In the genomic region with DNA sequence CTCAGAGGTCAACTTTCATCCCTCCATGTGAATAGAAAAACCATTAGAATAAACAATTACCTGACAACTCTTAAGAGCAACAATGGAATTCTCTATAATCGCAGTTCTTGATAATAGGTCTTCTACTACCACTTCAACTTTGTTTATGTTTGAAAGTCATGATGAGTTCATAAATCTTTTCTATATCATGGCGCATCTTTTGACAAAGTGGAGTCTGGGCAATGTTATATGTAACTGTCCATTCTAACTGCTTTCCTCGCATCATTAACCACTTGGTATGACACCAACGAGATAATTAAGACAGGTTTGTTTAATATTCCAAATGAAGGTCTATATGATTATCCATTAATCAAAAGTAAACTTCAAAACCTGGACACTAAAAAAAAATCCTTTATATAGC, we compare ENCODE assay signal across 25 cellular contexts.
A peak's percentile ranks its signal among the peaks of the same experiment; 100 is the strongest.
DNase-seq lines count a peak whose midpoint lies in the region; ATAC-seq, FAIRE-seq and TF ChIP-seq lines count a peak whose summit lies in the region.
"Had no signal": no experiment of that assay in that cellular context is flagged by ENCODE, and none has a peak within 500 bp of the region (broad histone marks: within the 10 kb centered on the region; RNA-seq: fewer than 3 reads in every experiment).

No MANE protein-coding gene starts in this region.

- in situ Hi-C loops in K562 (cut with MboI) = no loop called here

- no peak for ATAC-seq in K562
- no peak for ATAC-seq in HG02870 (IDR thresholded peaks at IDR 0.05; ENCODE audit: unreplicated experiment)
- ATAC-seq: CD8-positive, alpha-beta T cell; HCT116; Right ventricle myocardium inferior; SK-N-SH treated with all-trans-retinoic acid at 6 μM for 48 hours; T-helper 17 cell had no signal

- no peak overlapping the region for H2AFZ ChIP-seq in K562 (ENCODE audit: low read depth, low read length)
- H2AFZ ChIP-seq: PC-9 had no signal

- 63% methylated on average over 4 of the region's 4 CpGs for WGBS in K562 (ENCODE audit: insufficient coverage, low coverage, missing lambda C conversion rate)

- TF ChIP-seq POLR2A in K562 (conservative IDR thresholded peaks at IDR 0.05) = no peak

- H3K9ac ChIP-seq in K562 (ENCODE audit: insufficient read depth in 1 of 2, low read depth in 2 of 2, low read length in 2 of 2) = no peak overlapping the region

- H3K79me2 ChIP-seq in K562 (ENCODE audit: control insufficient read depth, insufficient read depth, low read length) = no peaks in the 10 kb centered on the region

- BruUV-seq in K562 (replicated peaks; lab: Mats Ljungman, UMichigan) = no TSS peak

- no peak overlapping the region for H3K4me2 ChIP-seq in K562 (ENCODE audit: insufficient read depth, low read length)
- H3K4me2 ChIP-seq: PC-9 had no signal

- H4K20me1 ChIP-seq in K562 (replicated peaks; ENCODE audit: control insufficient read depth, insufficient read depth, low read length) = peaks cover 4% of the 10 kb centered on the region; the same call in 1 of the 2 replicates

- peaks cover 27% of the 10 kb centered on the region in 2 experiments for H3K4me1 ChIP-seq in K562 (replicated peaks in 1 of 2; ENCODE audit: control insufficient read depth in 2 of 2, insufficient read depth in 2 of 2, low read length in 2 of 2)
- H3K4me1 ChIP-seq: Caco-2 had no signal

- no peak for TF ChIP-seq EP300 in K562 (IDR thresholded peaks at IDR 0.05; ENCODE audit: low read length)

- intact Hi-C loops in K562 (cut with micrococcal nuclease) = no loop called here

- H3K36me3 ChIP-seq in K562 (ENCODE audit: control insufficient read depth, insufficient read depth, low read length) = no peaks in the 10 kb centered on the region; the same call in 2 of the 3 replicates

- H3K27ac ChIP-seq in K562 (ENCODE audit: extremely low read depth, low read depth, low read length) = no peak overlapping the region
- H3K27ac ChIP-seq: C4-2B, HL-60, PC-9, SJCRH30 had no signal

- H3K9me3 ChIP-seq in K562 (replicated peaks; ENCODE audit: control insufficient read depth, insufficient read depth, low read depth, low read length) = 0 out of 2 replicates have a peak, but pooled peaks cover 4% of the 10 kb centered on the region

- POLR2A ChIA-PET in K562 (lab: Yijun Ruan, JAX) = no interaction called here

- no peak for FAIRE-seq in K562 (lab: Jason Lieb, UNC)
- FAIRE-seq: GM12891 had no signal

- CTCF ChIA-PET in K562 (lab: Yijun Ruan, JAX; ENCODE audit: low intra/inter-chr PET ratio) = no interaction called here

- no peak for TF ChIP-seq CTCF in K562 (IDR thresholded peaks at IDR 0.05 in 2 of 3, conservative IDR thresholded peaks at IDR 0.05 in 1 of 3; ENCODE audit: insufficient read depth in 2 of 3, low read depth in 1 of 3, low read length in 3 of 3)

- peaks cover 3% of the 10 kb centered on the region for H3K9me1 ChIP-seq in K562 (ENCODE audit: control insufficient read depth, insufficient read depth, low read length)

- H3K4me3 ChIP-seq in K562 = no peak overlapping the region
- H3K4me3 ChIP-seq: PC-9, SJCRH30 had no signal

- H3K27me3 ChIP-seq in K562 (ENCODE audit: control insufficient read depth in 2 of 2, insufficient read depth in 2 of 2, low read length in 2 of 2) = no peaks in the 10 kb centered on the region
- H3K27me3 ChIP-seq: SJCRH30 had no signal

- peak; percentile 49 for DNase-seq in NCI-H510A treated with DMSO at 0.1 percent for 48 hours (lab: John Stamatoyannopoulos, UW)
- DNase-seq in NCI-H510A (lab: John Stamatoyannopoulos, UW) = no peak
- peak; percentile 22 for DNase-seq in NCI-H2227 (lab: John Stamatoyannopoulos, UW; ENCODE audit: unreplicated experiment)
- no peak for DNase-seq in K562 (ENCODE audit: extremely low read depth in 1 of 4, low spot score in 3 of 4)
- no peak for DNase-seq in GM19240 (ENCODE audit: insufficient read length, low spot score)
- DNase-seq in hepatic stellate cell (ENCODE audit: low spot score) = no peak
- DNase-seq: Caco-2; CD8-positive, alpha-beta T cell; DMS 273 treated with DMSO at 0.1 percent for 48 hours; DMS79; EL; GDM1; NCI-H1092; NCI-H187; NCI-H2081 treated with DMSO at 0.1 percent for 48 hours; PC-9; SJCRH30; T-helper 17 cell had no signal

- TF ChIP-seq RAD21 in K562 (CRISPR knock-in tag; conservative IDR thresholded peaks at IDR 0.05 in 1 of 2, IDR thresholded peaks at IDR 0.05 in 1 of 2) = no peak

TF ChIP-seq in K562, 482 proteins besides CTCF, POLR2A, EP300 and RAD21:
- TF ChIP-seq PBX2 (CRISPR knock-in tag; IDR thresholded peaks at IDR 0.05; ENCODE audit: low read depth) (no peak), PBX2 (tag; conservative IDR thresholded peaks at IDR 0.05; ENCODE audit: low read depth) (peak; percentile 71), MEIS2 (IDR thresholded peaks at IDR 0.05; ENCODE audit: partially characterized antibody) (peak; percentile 59), E2F4 (CRISPR knock-in tag; IDR thresholded peaks at IDR 0.05; ENCODE audit: low read depth) (no peak), RUNX1 (IDR thresholded peaks at IDR 0.05; ENCODE audit: low read depth) (no peak)
- TF ChIP-seq, protein P1, sequence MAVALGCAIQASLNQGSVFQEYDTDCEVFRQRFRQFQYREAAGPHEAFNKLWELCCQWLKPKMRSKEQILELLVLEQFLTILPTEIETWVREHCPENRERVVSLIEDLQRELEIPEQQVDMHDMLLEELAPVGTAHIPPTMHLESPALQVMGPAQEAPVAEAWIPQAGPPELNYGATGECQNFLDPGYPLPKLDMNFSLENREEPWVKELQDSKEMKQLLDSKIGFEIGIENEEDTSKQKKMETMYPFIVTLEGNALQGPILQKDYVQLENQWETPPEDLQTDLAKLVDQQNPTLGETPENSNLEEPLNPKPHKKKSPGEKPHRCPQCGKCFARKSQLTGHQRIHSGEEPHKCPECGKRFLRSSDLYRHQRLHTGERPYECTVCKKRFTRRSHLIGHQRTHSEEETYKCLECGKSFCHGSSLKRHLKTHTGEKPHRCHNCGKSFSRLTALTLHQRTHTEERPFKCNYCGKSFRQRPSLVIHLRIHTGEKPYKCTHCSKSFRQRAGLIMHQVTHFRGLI (CRISPR knock-in tag; IDR thresholded peaks at IDR 0.05) = no peak

Comparison
In these comparisons a context has a peak if more than half of its experiments do, and no peak if none do; other contexts are left out.
1. DNase-seq: peak in NCI-H510A treated with DMSO at 0.1 percent for 48 hours (single experiment) and NCI-H2227 (single experiment); none in NCI-H510A (single experiment), K562 (0 of 4), GM19240 (single experiment) and hepatic stellate cell (single experiment).